In the genomic region with DNA sequence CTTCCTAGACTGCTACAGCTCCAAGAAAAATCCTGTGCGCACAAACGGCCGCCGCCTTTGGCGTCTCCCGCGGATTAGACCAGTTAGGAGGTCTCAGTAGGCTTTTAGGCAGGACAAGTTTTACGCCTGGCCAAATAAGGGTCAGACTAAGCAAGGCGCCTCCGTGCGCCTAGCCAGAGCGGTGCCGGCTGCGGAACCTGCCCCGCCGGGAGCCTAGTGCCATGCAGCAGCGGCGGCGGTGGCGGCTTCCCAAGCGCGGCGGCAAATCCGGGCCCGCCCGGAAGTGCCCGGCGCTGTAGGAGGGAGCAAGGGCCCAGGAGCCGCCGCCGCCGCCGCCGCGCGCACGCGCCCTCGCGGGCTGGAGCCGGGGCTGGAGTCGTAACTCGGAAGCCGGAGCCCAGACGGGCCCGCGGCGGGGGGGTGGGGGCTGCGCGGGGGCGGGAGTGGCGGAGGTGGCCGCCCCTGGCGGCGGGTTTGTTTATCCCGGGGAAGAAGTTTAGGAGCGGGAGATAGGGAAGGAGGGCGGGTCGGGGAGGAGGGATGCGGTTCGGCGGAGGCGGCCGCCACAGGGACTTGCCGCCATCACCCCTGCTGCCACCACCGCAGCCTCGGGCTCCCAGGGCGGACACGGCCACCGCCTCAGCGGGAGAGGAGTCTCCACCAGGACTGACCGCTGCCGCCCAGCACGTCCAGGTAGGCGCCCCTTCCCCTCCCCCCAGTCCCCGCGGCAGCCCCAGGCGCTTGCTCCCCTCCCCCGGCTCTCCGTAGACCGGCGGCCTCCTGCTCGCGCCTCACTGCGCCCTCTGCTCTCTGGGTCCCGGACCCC, we compare ENCODE assay signal across 8 cellular contexts. TPM values are rescaled to one million over a fixed set of nuclear protein-coding genes. Genes with fewer than 3 reads are reported as not detected.
DNase-seq lines count a peak whose midpoint lies in the region; ATAC-seq and TF ChIP-seq lines count a peak whose summit lies in the region.

A gene (plus strand): TSS at position 344 of the 826 bp plus-strand sequence. CDS start 48,447 bp downstream, outside the sequence.

- CTCF ChIA-PET in AG04449 (lab: Yijun Ruan, JAX): interaction anchor here (0.9 to 1.0 kb wide), 2 partner anchors 21 to 89 kb away, joined by 3 read pairs; no protein-coding TSS in a partner anchor
- CTCF ChIA-PET in mammary epithelial cell (lab: Charles Lee; ENCODE audit: low non-redundant PET): no interaction called here

- H3K27ac Mint-ChIP-seq in immature natural killer cell: peak within 1 kb of the TSS; percentile 86 to 97 (median 93)

- H3K9me3 ChIP-seq in mammary epithelial cell (replicated peaks; ENCODE audit: insufficient read depth, low read length) (no peaks in the 10 kb centered on the region), spleen (no peaks in the 10 kb centered on the region)

- TF ChIP-seq CTCF in AG04449 (IDR thresholded peaks at IDR 0.05; ENCODE audit: insufficient read depth, low read length, missing control alignments) (no peak), WI38 (IDR thresholded peaks at IDR 0.05; ENCODE audit: low read depth, low read length) (no peak), mammary epithelial cell (conservative IDR thresholded peaks at IDR 0.05 in 1 of 2, IDR thresholded peaks at IDR 0.05 in 1 of 2; ENCODE audit: extremely low read depth in 1 of 2, insufficient read depth in 1 of 2, low read depth in 1 of 2, low read length in 2 of 2) (peak in 1 of 2 donors; percentile 2), spleen (IDR thresholded peaks at IDR 0.05 in 8 of 11, conservative IDR thresholded peaks at IDR 0.05 in 3 of 11) (peak in 7 of 11 experiments; percentile 15 to 63 (median 54))

- BruUV-seq in mammary epithelial cell (replicated peaks; lab: Mats Ljungman, UMichigan): no TSS peak

- H3K4me3 ChIP-seq in AG04449 (ENCODE audit: low read depth, low read length) (peak within 1 kb of the TSS; percentile 85), WI38 (ENCODE audit: low read depth, low read length) (peak within 1 kb of the TSS; percentile 85), mammary epithelial cell (replicated peaks in 1 of 3; ENCODE audit: insufficient read depth in 1 of 3, low read depth in 2 of 3, low read length in 3 of 3) (peak within 1 kb of the TSS; percentile 90 to 98 (median 98)), spleen (peak within 1 kb of the TSS; percentile 71 to 95 (median 90))

- no peaks in the 10 kb centered on the region for H3K9me3 Mint-ChIP-seq in immature natural killer cell

- ATAC-seq in GM18867 (IDR thresholded peaks at IDR 0.05; ENCODE audit: unreplicated experiment): peak; percentile 77
- ATAC-seq in HG03097 (IDR thresholded peaks at IDR 0.05; ENCODE audit: low FRiP score, unreplicated experiment): peak; percentile 79

- H3K4me2 ChIP-seq in mammary epithelial cell (ENCODE audit: insufficient read depth, low read depth, low read length): peak within 1 kb of the TSS; percentile 95

- H3K27me3 ChIP-seq in mammary epithelial cell (ENCODE audit: insufficient read depth, low read length): no peaks in the 10 kb centered on the region
- H3K27me3 ChIP-seq in spleen (replicated peaks in 1 of 7): no peaks in the 10 kb centered on the region

- H4K20me1 ChIP-seq in mammary epithelial cell (ENCODE audit: insufficient read depth, low read length): no peaks in the 10 kb centered on the region

- peaks cover 15% of the 10 kb centered on the region for H3K4me1 ChIP-seq in mammary epithelial cell (ENCODE audit: insufficient read depth, low read length)
- H3K4me1 ChIP-seq in spleen: peaks cover 19 to 66% (median 52%) of the 10 kb centered on the region in 6 donors

- peak within 1 kb of the TSS; percentile 95 for H3K9ac ChIP-seq in mammary epithelial cell (ENCODE audit: insufficient read depth, low read length)

- H3K27ac ChIP-seq in mammary epithelial cell (ENCODE audit: insufficient read depth, low read depth, low read length) (peak within 1 kb of the TSS; percentile 86), spleen (peak within 1 kb of the TSS; percentile 90 to 99 (median 96))

- H3K36me3 ChIP-seq in mammary epithelial cell (ENCODE audit: insufficient read depth, low read length) (no peaks in the 10 kb centered on the region), spleen (no peaks in the 10 kb centered on the region)

- H3K36me3 Mint-ChIP-seq in immature natural killer cell: no peaks in the 10 kb centered on the region

- in situ Hi-C loops in mammary epithelial cell (cut with MboI; ENCODE audit: low sequenced_read_pairs in 2 of 2): no loop called here

- intact Hi-C loops in mammary epithelial cell (cut with micrococcal nuclease): loop anchor here (1.0 to 10.0 kb wide), 8 partner anchors 25 to 557 kb away; no protein-coding TSS in a partner anchor
- intact Hi-C loops in spleen (cut with DNase I; ENCODE audit: low total_unique reads): no loop called here

- peak within 1 kb of the TSS; percentile 94 to 100 (median 96) for H3K4me3 Mint-ChIP-seq in immature natural killer cell

- no peak for DNase-seq in AG04449 (ENCODE audit: low read depth, low spot score)
- peak; percentile 92 for DNase-seq in NCI-H2171 treated with DMSO at 0.1 percent for 48 hours (lab: John Stamatoyannopoulos, UW)
- DNase-seq in mammary epithelial cell: peak; percentile 91
- peak; percentile 83 to 89 (median 87) for DNase-seq in immature natural killer cell
- peak; percentile 98 for DNase-seq in spleen

- peaks cover 49% of the 10 kb centered on the region for H3K79me2 ChIP-seq in mammary epithelial cell (ENCODE audit: insufficient read depth, low read length)

- H3K4me1 Mint-ChIP-seq in immature natural killer cell: peaks cover 46 to 51% of the 10 kb centered on the region in 2 donors

- dilution Hi-C loops in mammary epithelial cell (cut with HindIII; ENCODE audit: low sequenced_read_pairs): no loop called here

- TF ChIP-seq POLR2A in spleen (IDR thresholded peaks at IDR 0.05): peak in 1 of 3 donors; percentile 2

- WGBS in mammary epithelial cell (ENCODE audit: low coverage, missing lambda C conversion rate): 0% methylated on average over 10 of the region's 86 CpGs
- WGBS in spleen, 5 donors: 0 to 1% (median 1%) methylated on average over 25 to 86 of the region's 86 CpGs

- POLR2A ChIA-PET in AG04449 (lab: Yijun Ruan, JAX): interaction anchor here (1.1 kb wide), 1 partner anchor 14 kb away, joined by 4 read pairs; no protein-coding TSS in a partner anchor

- H2AFZ ChIP-seq in mammary epithelial cell (ENCODE audit: low read depth, low read length): peak within 1 kb of the TSS; percentile 98

- peaks cover 4 to 7% (median 6%) of the 10 kb centered on the region in 3 donors for H3K27me3 Mint-ChIP-seq in immature natural killer cell (ENCODE audit: low read depth in 3 of 3)

RNA-seq across cellular contexts. Expression of the gene that starts here (rescaled TPM):
- 10 to 100 TPM; 23.2 to 24.3 TPM for total RNA-seq in mammary epithelial cell
- polyA plus RNA-seq in mammary epithelial cell: 8.6 TPM
- polyA minus RNA-seq in mammary epithelial cell: 30.0 TPM
- 1 to 10 TPM; 2.4 to 3.3 (median 2.6) TPM for polyA plus RNA-seq in immature natural killer cell
- 10 to 100 TPM; 31.4 to 48.8 (median 40.3) TPM for total RNA-seq in spleen
- 1 to 10 TPM; 4.8 to 8.9 (median 5.7) TPM for polyA plus RNA-seq in spleen

Comparison
In these comparisons a context has a peak if more than half of its experiments do, and no peak if none do; other contexts are left out.
1. CTCF ChIP-seq: peak in spleen (7 of 11); none in AG04449 (single experiment) and WI38 (single experiment).
2. Peak in every context shown above with its lines, with median percentiles within 50 percentile points of each other: H3K4me3 ChIP-seq.